11 cellular contexts compared by ENCODE assay signal in the genomic region with DNA sequence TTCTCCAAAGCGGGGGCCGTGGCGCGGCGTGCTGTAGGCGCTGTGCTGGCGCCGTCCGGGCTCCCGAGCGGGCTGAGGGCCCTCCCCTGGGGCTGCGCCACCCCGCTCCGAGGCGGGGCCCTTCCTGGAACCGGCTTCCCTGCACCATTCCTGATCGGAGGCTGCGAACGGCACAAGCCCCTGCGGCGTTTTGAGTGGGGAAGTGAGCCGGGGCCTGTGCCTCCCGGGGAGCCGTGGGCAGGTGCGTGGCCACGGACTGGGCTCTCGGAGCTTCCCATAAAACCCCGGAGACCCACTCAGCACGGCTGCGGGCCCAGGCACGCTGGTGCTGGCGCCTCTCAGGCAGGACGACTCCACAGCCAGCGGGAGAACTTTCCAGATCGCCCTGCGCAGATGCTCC.
DNase-seq lines count a peak whose midpoint lies in the region; ATAC-seq and TF ChIP-seq lines count a peak whose summit lies in the region.
"Had no signal": no experiment of that assay in that cellular context is flagged by ENCODE, and none has a peak within 500 bp of the region (broad histone marks: within the 10 kb centered on the region; RNA-seq: fewer than 3 reads in every experiment).

No MANE protein-coding gene starts in this region.

- in situ Hi-C loops in mammary epithelial cell (cut with MboI; ENCODE audit: low sequenced_read_pairs in 2 of 2) = no loop called here

- H3K27ac Mint-ChIP-seq in MCF 10A (ENCODE audit: low read depth, unreplicated experiment) (no peak overlapping the region), immature natural killer cell (peak overlapping the region in 1 of 6 donors; percentile 32)
- no peak overlapping the region for H3K27ac Mint-ChIP-seq in central memory CD8-positive, alpha-beta T cell (ENCODE audit: low read depth)
- H3K27ac Mint-ChIP-seq: T-helper 2 cell treated with Interferon-gamma antibody and Interleukin-4, amounts not matched to agents 5 μg/mL and 100 μg/mL, for 36 hours had no signal

- H3K27me3 Mint-ChIP-seq in MCF 10A (ENCODE audit: insufficient read depth, unreplicated experiment) (no peaks in the 10 kb centered on the region), immature natural killer cell (ENCODE audit: low read depth in 3 of 3) (peaks cover 9% of the 10 kb centered on the region in 3 donors)
- no peaks in the 10 kb centered on the region for H3K27me3 Mint-ChIP-seq in central memory CD8-positive, alpha-beta T cell

- H3K9me3 Mint-ChIP-seq in MCF 10A (ENCODE audit: unreplicated experiment) = no peaks in the 10 kb centered on the region
- no peaks in the 10 kb centered on the region for H3K9me3 Mint-ChIP-seq in central memory CD8-positive, alpha-beta T cell
- peaks cover 0 to 4% (median 0%) of the 10 kb centered on the region in 6 donors for H3K9me3 Mint-ChIP-seq in immature natural killer cell
- H3K9me3 Mint-ChIP-seq: T-helper 2 cell treated with Interferon-gamma antibody and Interleukin-4, amounts not matched to agents 5 μg/mL and 100 μg/mL, for 36 hours had no signal

- no peaks in the 10 kb centered on the region for H3K27me3 ChIP-seq in mammary epithelial cell (ENCODE audit: insufficient read depth, low read length)
- H3K27me3 ChIP-seq: uterus had no signal

- H3K4me3 Mint-ChIP-seq in MCF 10A (ENCODE audit: unreplicated experiment) (peak overlapping the region; percentile 29), immature natural killer cell (peak overlapping the region in 3 of 5 donors; percentile 30 to 81 (median 35))
- H3K4me3 Mint-ChIP-seq in central memory CD8-positive, alpha-beta T cell = peak overlapping the region; percentile 16
- H3K4me3 Mint-ChIP-seq: T-helper 2 cell treated with Interferon-gamma antibody and Interleukin-4, amounts not matched to agents 5 μg/mL and 100 μg/mL, for 36 hours had no signal

- no peak overlapping the region for H3K27ac ChIP-seq in mammary epithelial cell (ENCODE audit: insufficient read depth, low read depth, low read length)
- H3K27ac ChIP-seq: uterus had no signal

- BruUV-seq in MCF 10A (replicated peaks; lab: Mats Ljungman, UMichigan) (no TSS peak), mammary epithelial cell (replicated peaks; lab: Mats Ljungman, UMichigan) (no TSS peak)

- DNase-seq in MCF 10A (ENCODE audit: unreplicated experiment) = no peak
- no peak for DNase-seq in mammary epithelial cell
- no peak for DNase-seq in central memory CD8-positive, alpha-beta T cell (ENCODE audit: low spot score in 2 of 2)
- DNase-seq in immature natural killer cell = no peak
- DNase-seq in ureter (ENCODE audit: low spot score) = peak; percentile 38
- DNase-seq in stimulated activated naive CD8-positive, alpha-beta T cell treated with anti-CD3 and anti-CD28 coated beads, Interleukin-15, Interleukin-2, amounts not matched to agents 100 U/mL and 50 U/mL, for 24 hours = no peak
- DNase-seq in NCI-H146 treated with DMSO at 0.1 percent for 48 hours (lab: John Stamatoyannopoulos, UW; ENCODE audit: unreplicated experiment) = no peak
- DNase-seq: NCI-H2171, uterus had no signal

- H3K4me1 ChIP-seq in mammary epithelial cell (ENCODE audit: insufficient read depth, low read length) = peaks cover under 1% of the 10 kb centered on the region
- H3K4me1 ChIP-seq: uterus had no signal

- no peak overlapping the region for H3K4me2 ChIP-seq in mammary epithelial cell (ENCODE audit: insufficient read depth, low read depth, low read length)

- CTCF ChIA-PET in MCF 10A (lab: Yijun Ruan, JAX) = no interaction called here
- CTCF ChIA-PET in mammary epithelial cell (lab: Charles Lee; ENCODE audit: low non-redundant PET) = no interaction called here

- no peaks in the 10 kb centered on the region for H3K36me3 ChIP-seq in mammary epithelial cell (ENCODE audit: insufficient read depth, low read length)
- H3K36me3 ChIP-seq: uterus had no signal

- no peak overlapping the region for H3K9ac ChIP-seq in mammary epithelial cell (ENCODE audit: insufficient read depth, low read length)

- ATAC-seq in central memory CD8-positive, alpha-beta T cell (replicated peaks; ENCODE audit: extremely low read depth, poor library complexity, severe bottlenecking) = no peak
- ATAC-seq in GM21723 (IDR thresholded peaks at IDR 0.05; ENCODE audit: unreplicated experiment) = no peak
- no peak for ATAC-seq in stimulated activated naive CD8-positive, alpha-beta T cell treated with anti-CD3 and anti-CD28 coated beads, Interleukin-15, Interleukin-2, amounts not matched to agents 100 U/mL and 50 U/mL, for 24 hours

- dilution Hi-C loops in mammary epithelial cell (cut with HindIII; ENCODE audit: low sequenced_read_pairs) = no loop called here

- H3K9me3 ChIP-seq in mammary epithelial cell (replicated peaks; ENCODE audit: insufficient read depth, low read length) = no peaks in the 10 kb centered on the region
- H3K9me3 ChIP-seq: uterus had no signal

- WGBS in mammary epithelial cell (ENCODE audit: low coverage, missing lambda C conversion rate) = 90% methylated on average over 9 of the region's 36 CpGs

- no peaks in the 10 kb centered on the region for H3K79me2 ChIP-seq in mammary epithelial cell (ENCODE audit: insufficient read depth, low read length)

- no peak overlapping the region for H3K4me3 ChIP-seq in mammary epithelial cell (replicated peaks in 1 of 3; ENCODE audit: insufficient read depth in 1 of 3, low read depth in 2 of 3, low read length in 3 of 3)
- H3K4me3 ChIP-seq: uterus had no signal

- H4K20me1 ChIP-seq in mammary epithelial cell (ENCODE audit: insufficient read depth, low read length) = no peaks in the 10 kb centered on the region

- H3K4me1 Mint-ChIP-seq in MCF 10A (ENCODE audit: insufficient read depth, unreplicated experiment) (no peaks in the 10 kb centered on the region), immature natural killer cell (peaks cover 17 to 30% of the 10 kb centered on the region in 2 donors)
- peaks cover 12% of the 10 kb centered on the region for H3K4me1 Mint-ChIP-seq in central memory CD8-positive, alpha-beta T cell

- TF ChIP-seq CTCF in MCF 10A (IDR thresholded peaks at IDR 0.05; ENCODE audit: unreplicated experiment) = no peak
- TF ChIP-seq CTCF in mammary epithelial cell (conservative IDR thresholded peaks at IDR 0.05 in 1 of 2, IDR thresholded peaks at IDR 0.05 in 1 of 2; ENCODE audit: extremely low read depth in 1 of 2, insufficient read depth in 1 of 2, low read depth in 1 of 2, low read length in 2 of 2) = no peak

- H3K36me3 Mint-ChIP-seq in MCF 10A (ENCODE audit: insufficient read depth, unreplicated experiment) (peaks cover 6% of the 10 kb centered on the region), immature natural killer cell (no peaks in the 10 kb centered on the region)
- H3K36me3 Mint-ChIP-seq in central memory CD8-positive, alpha-beta T cell (ENCODE audit: insufficient read depth) = peaks cover 12% of the 10 kb centered on the region

- no peak overlapping the region for H2AFZ ChIP-seq in mammary epithelial cell (ENCODE audit: low read depth, low read length)

- intact Hi-C loops in MCF 10A (cut with micrococcal nuclease) (no loop called here), mammary epithelial cell (cut with micrococcal nuclease) (no loop called here)

- POLR2A ChIA-PET in MCF 10A (lab: Yijun Ruan, JAX) = no interaction called here
